In the genomic region with DNA sequence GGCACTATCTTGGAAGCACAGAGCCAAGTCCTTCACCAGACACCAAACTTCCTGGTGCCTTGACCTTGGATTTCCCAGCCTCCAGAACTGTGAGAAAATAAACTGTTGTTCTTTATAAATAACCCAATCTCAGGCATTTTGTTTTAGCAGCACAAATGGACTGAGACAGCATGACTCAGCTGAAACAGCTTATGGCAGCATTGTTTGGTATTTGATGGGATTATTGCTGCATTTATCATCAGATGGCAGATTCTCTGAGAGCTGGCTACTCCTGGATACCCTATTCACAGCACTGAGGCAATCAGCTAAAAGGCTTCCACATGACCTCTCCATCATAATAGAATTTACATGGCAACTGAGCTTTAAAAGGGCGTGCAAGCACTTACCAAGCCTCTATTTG, we compare ENCODE assay signal across 14 cellular contexts.
DNase-seq lines count a peak whose midpoint lies in the region; ATAC-seq and TF ChIP-seq lines count a peak whose summit lies in the region.
"Had no signal": no experiment of that assay in that cellular context is flagged by ENCODE, and none has a peak within 500 bp of the region (broad histone marks: within the 10 kb centered on the region; RNA-seq: fewer than 3 reads in every experiment).

No MANE protein-coding gene starts in this region.

- no peak for ATAC-seq in lower lobe of right lung

- H3K27me3 ChIP-seq in lower lobe of right lung (ENCODE audit: low read depth), result no peaks in the 10 kb centered on the region
- H3K27me3 ChIP-seq: BLaER1 had no signal

- H3K9me3 ChIP-seq in lower lobe of right lung, result no peaks in the 10 kb centered on the region
- H3K9me3 ChIP-seq: BLaER1 had no signal

- no peaks in the 10 kb centered on the region for H3K4me1 ChIP-seq in lower lobe of right lung
- H3K4me1 ChIP-seq: BLaER1 had no signal

- H3K4me3 ChIP-seq in choroid plexus epithelial cell (ENCODE audit: low read depth, low read length) (no peak overlapping the region), lower lobe of right lung (no peak overlapping the region)
- H3K4me3 ChIP-seq: BLaER1 had no signal

- no peak overlapping the region for H3K27ac ChIP-seq in lower lobe of right lung
- H3K27ac ChIP-seq: BLaER1 had no signal

- TF ChIP-seq CTCF in choroid plexus epithelial cell (conservative IDR thresholded peaks at IDR 0.05; ENCODE audit: low read depth, low read length), result no peak
- no peak for TF ChIP-seq CTCF in lower lobe of right lung (IDR thresholded peaks at IDR 0.05)

- intact Hi-C loops in lower lobe of right lung (cut with DNase I), result no loop called here

- H3K36me3 ChIP-seq in lower lobe of right lung, result no peaks in the 10 kb centered on the region
- H3K36me3 ChIP-seq: BLaER1 had no signal

- DNase-seq in ELR (ENCODE audit: low read depth) (peak; percentile 49), HT1080 (ENCODE audit: low read depth) (peak; percentile 50), choroid plexus epithelial cell (ENCODE audit: low read depth) (peak; percentile 10), kidney tubule cell (ENCODE audit: low spot score) (peak; percentile 44), lower lobe of right lung (no peak), NCI-H128 (lab: John Stamatoyannopoulos, UW; ENCODE audit: unreplicated experiment) (no peak)
- DNase-seq in stimulated activated CD4-positive, alpha-beta T cell treated with anti-CD3 and anti-CD28 coated beads, Interleukin-1b, Interleukin-23, amount 100 ng/mL, for 48 hours, result no peak
- no peak for DNase-seq in stimulated activated naive CD4-positive, alpha-beta T cell treated with Interleukin-2 at 50 U/mL for 16 hours (lab: John Stamatoyannopoulos, UW)
- DNase-seq: Kasumi-1, MV-4-11, NCI-H446 treated with DMSO at 0.1 percent for 48 hours, NCI-H774, SHP77 treated with DMSO at 0.1 percent for 48 hours had no signal

Comparison
In these comparisons a context has a peak if more than half of its experiments do, and no peak if none do; other contexts are left out.
1. DNase-seq: peak in ELR (single experiment), HT1080 (single experiment), choroid plexus epithelial cell (single experiment) and kidney tubule cell (single experiment); none in lower lobe of right lung (single experiment), stimulated activated CD4-positive, alpha-beta T cell treated with anti-CD3 and anti-CD28 coated beads, Interleukin-1b, Interleukin-23, amount 100 ng/mL, for 48 hours (single experiment), NCI-H128 (single experiment) and stimulated activated naive CD4-positive, alpha-beta T cell treated with Interleukin-2 at 50 U/mL for 16 hours (single experiment).